Comparison of ENCODE assay signal across 8 cellular contexts in genomic region chr20:38612921-38613320, GRCh38. TPM values are rescaled to one million over a fixed set of nuclear protein-coding genes. Genes with fewer than 3 reads are reported as not detected.
"Had no signal": no experiment of that assay in that cellular context is flagged by ENCODE, and none has a peak within 500 bp of the region (broad histone marks: within the 10 kb centered on the region; RNA-seq: fewer than 3 reads in every experiment).

No MANE protein-coding gene starts in this region.

- H3K9me3 Mint-ChIP-seq: GM23338, IgD-negative memory B cell had no signal

- H3K27ac Mint-ChIP-seq: GM23338, IgD-negative memory B cell had no signal

- H3K27ac ChIP-seq: HL-60 had no signal

- H3K4me3 Mint-ChIP-seq: GM23338, IgD-negative memory B cell had no signal

- ATAC-seq: GM23338, HepG2 had no signal

- H2AFZ ChIP-seq: GM23338 had no signal

- DNase-seq: HCEC 1CT, KG1 had no signal

- H3K36me3 Mint-ChIP-seq: IgD-negative memory B cell had no signal

- H3K4me3 ChIP-seq: GM23338 had no signal

- H3K4me2 ChIP-seq: GM23338 had no signal

RNA-seq across cellular contexts. Expression of gene ARHGAP40, which starts 11.3 kb away (rescaled TPM):
- polyA plus RNA-seq: GM23338, IgD-negative memory B cell had no signal

RNA-seq across cellular contexts. Expression of gene ADIG, which starts 31.9 kb away (rescaled TPM):
- total RNA-seq: GM23338, H1, HT1080 had no signal
- polyA plus RNA-seq: GM23338, H1, HepG2, IgD-negative memory B cell had no signal
